ENCODE assay signal across 8 cellular contexts in genomic region chr10:102245932-102246251, GRCh38. TPM values are rescaled to one million over a fixed set of nuclear protein-coding genes. Genes with fewer than 3 reads are reported as not detected.
DNase-seq lines count a peak whose midpoint lies in the region; ATAC-seq and TF ChIP-seq lines count a peak whose summit lies in the region.

No MANE protein-coding gene starts in this region.

- ATAC-seq in psoas muscle (no peak), HG02798 (IDR thresholded peaks at IDR 0.05; ENCODE audit: poor library complexity, unreplicated experiment) (no peak), HG02763 (IDR thresholded peaks at IDR 0.05; ENCODE audit: unreplicated experiment) (no peak)

- H3K4me3 ChIP-seq in GM12875 (ENCODE audit: low read depth, low read length) (peak overlapping the region; percentile 60), SJSA1 (peak overlapping the region; percentile 64), fibroblast of mammary gland (ENCODE audit: control insufficient read depth, low read depth, low read length) (peak overlapping the region; percentile 100), psoas muscle (peak overlapping the region; percentile 89)

- H3K9me3 ChIP-seq in SJSA1 (replicated peaks) (no peaks in the 10 kb centered on the region), psoas muscle (no peaks in the 10 kb centered on the region)

- H3K27me3 ChIP-seq in SJSA1 (replicated peaks) (no peaks in the 10 kb centered on the region), psoas muscle (ENCODE audit: insufficient read depth in 3 of 3, low read length in 2 of 3) (no peaks in the 10 kb centered on the region)

- intact Hi-C loops in psoas muscle (cut with DNase I), result loop anchor here (5.0 to 10.0 kb wide), 2 partner anchors 36 to 49 kb away; no protein-coding TSS in a partner anchor

- DNase-seq in SJSA1 (ENCODE audit: low read depth in 1 of 2, low spot score in 2 of 2) (no peak), fibroblast of mammary gland (ENCODE audit: low read depth) (no peak), psoas muscle (no peak), NCI-H524 (lab: John Stamatoyannopoulos, UW) (no peak), HT-29 (ENCODE audit: low spot score) (no peak)

- H3K36me3 ChIP-seq in SJSA1 (peaks cover 19% of the 10 kb centered on the region), psoas muscle (ENCODE audit: insufficient read depth in 1 of 2, low read depth in 1 of 2) (no peaks in the 10 kb centered on the region)

- TF ChIP-seq CTCF in GM12875 (IDR thresholded peaks at IDR 0.05; ENCODE audit: borderline replicate concordance, insufficient read depth, low read depth, low read length) (no peak), fibroblast of mammary gland (conservative IDR thresholded peaks at IDR 0.05; ENCODE audit: control insufficient read depth, insufficient read depth, low read depth, low read length) (no peak), psoas muscle (IDR thresholded peaks at IDR 0.05) (no peak)

- H3K4me1 ChIP-seq in SJSA1 (replicated peaks), result peaks cover 29% of the 10 kb centered on the region
- H3K4me1 ChIP-seq in psoas muscle, result peaks cover 65% of the 10 kb centered on the region

- H3K27ac ChIP-seq in SJSA1, result peak overlapping the region; percentile 42
- H3K27ac ChIP-seq in psoas muscle, result peak overlapping the region; percentile 86

- WGBS in psoas muscle, 3 donors, result 0 to 1% (median 0%) methylated on average over 4 of the region's 4 CpGs

RNA-seq across cellular contexts. Expression of gene GBF1, which starts 0.6 kb away (rescaled TPM):
- total RNA-seq in SJSA1 (2014; rRNA removed; shearing (Covaris generic)), result 23.3 and 36.3 TPM in 2 replicates
- 10 to 100 TPM; 40.8 to 47.1 (median 44.2) TPM for total RNA-seq in psoas muscle
- polyA plus RNA-seq in psoas muscle, result 10 to 100 TPM; 14.1 to 32.0 (median 15.8) TPM
- total RNA-seq in HT-29 (2014; rRNA removed; shearing (Covaris generic)), result 28.6 and 32.5 TPM in 2 replicates

RNA-seq across cellular contexts. Expression of gene PITX3, which starts 4.6 kb away (rescaled TPM):
- not detected in 2 replicates for total RNA-seq in SJSA1 (2014; rRNA removed; shearing (Covaris generic))
- total RNA-seq in psoas muscle, result 1 to 10 TPM; 6.9 to 9.7 (median 8.8) TPM
- polyA plus RNA-seq in psoas muscle, result 1 to 10 TPM; 2.0 to 7.6 (median 4.5) TPM
- not detected in 2 replicates for total RNA-seq in HT-29 (2014; rRNA removed; shearing (Covaris generic))

RNA-seq across cellular contexts. Expression of gene ELOVL3, which starts 19.8 kb away (rescaled TPM):
- not detected in 2 replicates for total RNA-seq in SJSA1 (2014; rRNA removed; shearing (Covaris generic))
- under 1 TPM in 3 of 4 donors, not detected in 1; 0.25 to 0.54 (median 0.26) TPM for total RNA-seq in psoas muscle
- under 1 TPM; 0.17 to 0.32 (median 0.26) TPM for polyA plus RNA-seq in psoas muscle
- total RNA-seq in HT-29 (2014; rRNA removed; shearing (Covaris generic)), result 0.15 and 0.16 TPM in 2 replicates
